ENCODE assay signal across 4 cellular contexts in genomic region chr18:31743600-31743999, GRCh38. TPM values are rescaled to one million over a fixed set of nuclear protein-coding genes. Genes with fewer than 3 reads are reported as not detected.
"Had no signal": no experiment of that assay in that cellular context is flagged by ENCODE, and none has a peak within 500 bp of the region (broad histone marks: within the 10 kb centered on the region; RNA-seq: fewer than 3 reads in every experiment).

No MANE protein-coding gene starts in this region.

RNA-seq across cellular contexts. Expression of gene SLC25A52, which starts 17.1 kb away (rescaled TPM):
- total RNA-seq: M059J, PC-3, Peyer's patch, SJSA1 had no signal
